15 cellular contexts compared by ENCODE assay signal in the genomic region with DNA sequence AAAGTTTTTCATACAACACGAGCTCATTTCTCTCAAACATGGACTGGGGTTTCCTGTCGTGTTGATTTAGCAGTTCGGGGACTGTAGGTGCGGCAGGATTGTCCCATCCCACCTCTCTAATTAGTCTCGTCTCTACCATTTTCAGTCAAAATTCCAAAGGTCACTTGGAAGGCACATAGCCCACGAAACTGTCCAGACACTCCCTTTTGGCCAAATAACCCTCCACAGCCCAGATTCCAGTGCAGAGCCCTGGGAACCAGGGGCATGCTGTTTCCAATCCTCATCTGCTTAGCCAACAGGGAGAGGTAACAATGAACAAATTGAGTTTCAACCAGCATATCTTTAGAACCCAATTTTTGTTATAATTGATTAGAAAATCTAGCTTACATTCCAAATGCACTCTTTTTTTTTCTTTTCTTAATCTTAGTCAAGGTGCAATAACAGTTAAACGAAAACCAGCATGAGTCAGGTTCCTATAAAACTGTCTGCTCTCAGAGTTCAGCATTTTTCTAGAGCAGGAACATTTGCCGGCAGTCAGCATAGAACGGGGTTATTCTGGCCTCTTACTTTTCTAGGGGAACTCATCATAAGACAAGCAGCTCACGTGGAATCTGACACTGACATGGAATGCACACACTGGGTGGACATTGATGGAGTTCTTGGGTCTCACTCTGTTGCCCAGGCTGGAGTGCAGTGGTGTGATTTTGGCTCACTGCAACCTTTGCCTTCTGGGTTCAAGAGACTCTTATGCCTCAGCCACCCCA. TPM values are rescaled to one million over a fixed set of nuclear protein-coding genes. Genes with fewer than 3 reads are reported as not detected.
A peak's percentile ranks its signal among the peaks of the same experiment; 100 is the strongest.
DNase-seq lines count a peak whose midpoint lies in the region; ATAC-seq, FAIRE-seq and TF ChIP-seq lines count a peak whose summit lies in the region.
"Had no signal": no experiment of that assay in that cellular context is flagged by ENCODE, and none has a peak within 500 bp of the region (broad histone marks: within the 10 kb centered on the region; RNA-seq: fewer than 3 reads in every experiment).

No MANE protein-coding gene starts in this region.

- H3K9me3 Mint-ChIP-seq in H9 = peaks cover 10 to 15% of the 10 kb centered on the region in 2 experiments
- H3K9me3 Mint-ChIP-seq in activated CD8-positive, alpha-beta T cell treated with anti-CD3 and anti-CD28 coated beads for 36 hours = peaks cover 10% of the 10 kb centered on the region

- no peaks in the 10 kb centered on the region for H3K4me1 Mint-ChIP-seq in H9
- H3K4me1 Mint-ChIP-seq in activated CD8-positive, alpha-beta T cell treated with anti-CD3 and anti-CD28 coated beads for 36 hours (ENCODE audit: low read depth) = no peaks in the 10 kb centered on the region

- H2BK15ac ChIP-seq in H9 (ENCODE audit: low read depth, low read length) = no peak overlapping the region

- POLR2A ChIA-PET in activated CD8-positive, alpha-beta T cell treated with anti-CD3 and anti-CD28 coated beads for 36 hours (lab: Charles Lee) = no interaction called here

- no peak for ATAC-seq in activated CD8-positive, alpha-beta T cell treated with anti-CD3 and anti-CD28 coated beads for 36 hours
- ATAC-seq: GM12878 had no signal

- H3K27me3 ChIP-seq in H9 (ENCODE audit: insufficient read depth, low read length) = no peaks in the 10 kb centered on the region
- no peaks in the 10 kb centered on the region for H3K27me3 ChIP-seq in duodenal mucosa (ENCODE audit: control insufficient read depth in 1 of 2, insufficient read depth in 2 of 2, low read length in 2 of 2)
- no peaks in the 10 kb centered on the region for H3K27me3 ChIP-seq in muscle layer of duodenum (ENCODE audit: low read depth, low read length)
- no peaks in the 10 kb centered on the region for H3K27me3 ChIP-seq in small intestine (ENCODE audit: control insufficient read depth in 2 of 2, insufficient read depth in 2 of 2, low read length in 2 of 2)

- H3K36me3 ChIP-seq in duodenal mucosa (ENCODE audit: control insufficient read depth in 1 of 2, insufficient read depth in 2 of 2, low read length in 2 of 2) = no peaks in the 10 kb centered on the region
- H3K36me3 ChIP-seq in muscle layer of duodenum (ENCODE audit: control insufficient read depth in 1 of 2, insufficient read depth in 2 of 2, low read length in 2 of 2) = no peaks in the 10 kb centered on the region
- H3K36me3 ChIP-seq in small intestine (ENCODE audit: control insufficient read depth in 2 of 2, insufficient read depth in 2 of 2, low read length in 2 of 2) = no peaks in the 10 kb centered on the region

- no peak overlapping the region for H3K23ac ChIP-seq in H9 (ENCODE audit: insufficient read length, low read depth, low read length)

- WGBS in H9 (ENCODE audit: extremely low coverage, insufficient read length, low lambda C conversion rate) = no CpG with 5 or more reads among the region's 10 CpGs
- WGBS in small intestine, 3 donors = 13 to 51% (median 25%) methylated on average over 10 of the region's 10 CpGs

- H3K4me1 ChIP-seq in H9 (ENCODE audit: insufficient read depth, low read length) (no peaks in the 10 kb centered on the region), duodenal mucosa (ENCODE audit: control insufficient read depth in 1 of 2, insufficient read depth in 2 of 2, low read length in 2 of 2) (peaks cover 10 to 17% of the 10 kb centered on the region in 2 donors), muscle layer of duodenum (ENCODE audit: control insufficient read depth in 1 of 2, insufficient read depth in 2 of 2, low read length in 2 of 2) (no peaks in the 10 kb centered on the region), small intestine (ENCODE audit: control insufficient read depth in 2 of 2, insufficient read depth in 1 of 2, low read depth in 1 of 2, low read length in 1 of 2) (no peaks in the 10 kb centered on the region)

- no peak overlapping the region for H4K5ac ChIP-seq in H9 (ENCODE audit: insufficient read length, low read depth, low read length)

- peaks cover 2 to 5% (median 2%) of the 10 kb centered on the region in 3 experiments; a peak in 4 of 7 replicates for H3K36me3 Mint-ChIP-seq in H9 (ENCODE audit: insufficient read depth in 1 of 3, low read depth in 3 of 3)
- H3K36me3 Mint-ChIP-seq in activated CD8-positive, alpha-beta T cell treated with anti-CD3 and anti-CD28 coated beads for 36 hours (ENCODE audit: low read depth) = no peaks in the 10 kb centered on the region
- H3K36me3 Mint-ChIP-seq: CD14-positive monocyte had no signal

- DNase-seq in H9 (no peak), small intestine (peak; percentile 91), NCI-H82 (lab: John Stamatoyannopoulos, UW) (no peak), anterior cingulate cortex (lab: John Stamatoyannopoulos, UW) (no peak)
- no peak for DNase-seq in activated CD8-positive, alpha-beta T cell treated with anti-CD3 and anti-CD28 coated beads for 36 hours
- DNase-seq: DMS53, NCI-H1694, NCI-H69, Right ventricle myocardium superior had no signal

- no peaks in the 10 kb centered on the region for H3K79me1 ChIP-seq in H9 (ENCODE audit: insufficient read depth, low read depth, low read length, poor library complexity, severe bottlenecking)

- no peak overlapping the region for H2BK5ac ChIP-seq in H9 (ENCODE audit: insufficient read length, low read length)

- no peak overlapping the region for H4K8ac ChIP-seq in H9 (replicated peaks; ENCODE audit: insufficient read length, low read depth, low read length)

- H2BK120ac ChIP-seq in H9 (ENCODE audit: low read depth, low read length, poor library complexity, severe bottlenecking) = no peak overlapping the region

- H3K27ac ChIP-seq in H9 (ENCODE audit: insufficient read length, low read depth, low read length) (no peak overlapping the region), duodenal mucosa (ENCODE audit: low read depth, low read length) (peak overlapping the region; percentile 36), muscle layer of duodenum (ENCODE audit: low read length) (peak overlapping the region; percentile 23), small intestine (ENCODE audit: low read depth in 1 of 2, low read length in 1 of 2) (peak overlapping the region; percentile 79 to 87)

- no peaks in the 10 kb centered on the region for H3K79me2 ChIP-seq in H9 (ENCODE audit: insufficient read depth, low read length)

- no peak overlapping the region for H3K4me2 ChIP-seq in H9 (ENCODE audit: insufficient read depth, insufficient read length, low read length)

- H4K91ac ChIP-seq in H9 (ENCODE audit: insufficient read length, low read depth, low read length) = no peak overlapping the region

- FAIRE-seq in small intestine (lab: Jason Lieb, UNC) = no peak
- FAIRE-seq: GM12878, GM18507, H54 had no signal

- H3K4me3 Mint-ChIP-seq in H9 = no peak overlapping the region
- H3K4me3 Mint-ChIP-seq in activated CD8-positive, alpha-beta T cell treated with anti-CD3 and anti-CD28 coated beads for 36 hours = no peak overlapping the region
- H3K4me3 Mint-ChIP-seq: CD14-positive monocyte had no signal

- H2AK5ac ChIP-seq in H9 (ENCODE audit: insufficient read length, low read length) = no peak overlapping the region

- H3K4ac ChIP-seq in H9 (ENCODE audit: low read depth, low read length) = no peak overlapping the region

- H3K14ac ChIP-seq in H9 (ENCODE audit: insufficient read depth, low read length) = no peak overlapping the region

- no peaks in the 10 kb centered on the region for H3K23me2 ChIP-seq in H9 (ENCODE audit: insufficient read length, low read depth, low read length, poor library complexity, severe bottlenecking)

- peak overlapping the region; percentile 73 for H3K56ac ChIP-seq in H9 (ENCODE audit: insufficient read length, low read depth, low read length)

- no peak overlapping the region for H2AFZ ChIP-seq in H9 (ENCODE audit: low read length)

- H2BK12ac ChIP-seq in H9 (ENCODE audit: insufficient read length, low read depth, low read length) = no peak overlapping the region

- H3T11ph ChIP-seq in H9 (ENCODE audit: low read length) = no peak overlapping the region

- H4K20me1 ChIP-seq in H9 (ENCODE audit: control insufficient read depth, insufficient read depth, insufficient read length) = no peaks in the 10 kb centered on the region

- intact Hi-C loops in activated CD8-positive, alpha-beta T cell treated with anti-CD3 and anti-CD28 coated beads for 36 hours (cut with micrococcal nuclease) = no loop called here

- TF ChIP-seq CTCF in H9 (conservative IDR thresholded peaks at IDR 0.05) = no peak
- TF ChIP-seq CTCF in activated CD8-positive, alpha-beta T cell treated with anti-CD3 and anti-CD28 coated beads for 36 hours (IDR thresholded peaks at IDR 0.05) = no peak

- CTCF ChIA-PET in activated CD8-positive, alpha-beta T cell treated with anti-CD3 and anti-CD28 coated beads for 36 hours (lab: Charles Lee) = no interaction called here

- no peak overlapping the region for H2BK20ac ChIP-seq in H9 (ENCODE audit: low read depth, low read length, poor library complexity, severe bottlenecking)

- H3K9me3 ChIP-seq in H9 (ENCODE audit: control insufficient read depth, low read depth, low read length) = no peaks in the 10 kb centered on the region
- H3K9me3 ChIP-seq in duodenal mucosa (ENCODE audit: control insufficient read depth in 1 of 2, low read length in 2 of 2) = no peaks in the 10 kb centered on the region
- no peaks in the 10 kb centered on the region for H3K9me3 ChIP-seq in muscle layer of duodenum (ENCODE audit: control insufficient read depth in 1 of 2, low read length in 2 of 2)
- no peaks in the 10 kb centered on the region for H3K9me3 ChIP-seq in small intestine (ENCODE audit: control insufficient read depth, low read depth)

- H3K18ac ChIP-seq in H9 (ENCODE audit: insufficient read length, low read depth, low read length) = no peak overlapping the region

- H3K4me3 ChIP-seq in duodenal mucosa (ENCODE audit: low read depth in 1 of 2, low read length in 2 of 2) = peak overlapping the region in 1 of 2 donors; percentile 28
- H3K4me3 ChIP-seq in muscle layer of duodenum (ENCODE audit: low read depth in 1 of 2, low read length in 2 of 2) = no peak overlapping the region
- H3K4me3 ChIP-seq in small intestine (ENCODE audit: low read depth in 1 of 2, low read length in 2 of 2) = no peak overlapping the region
- H3K4me3 ChIP-seq: GM12878 had no signal

- peaks cover 9% of the 10 kb centered on the region; the same call in 1 of the 2 replicates for H3K27me3 Mint-ChIP-seq in H9 (ENCODE audit: low read depth)
- H3K27me3 Mint-ChIP-seq in activated CD8-positive, alpha-beta T cell treated with anti-CD3 and anti-CD28 coated beads for 36 hours = peaks cover 13% of the 10 kb centered on the region

- H3K27ac Mint-ChIP-seq in H9 = 0 out of 7 replicates have a peak overlapping the region, but pooled peaks of 1 of the 3 experiments have one; percentile 22
- no peak overlapping the region for H3K27ac Mint-ChIP-seq in activated CD8-positive, alpha-beta T cell treated with anti-CD3 and anti-CD28 coated beads for 36 hours
- H3K27ac Mint-ChIP-seq: CD14-positive monocyte had no signal

- H3K9ac ChIP-seq in H9 (ENCODE audit: extremely low read depth, insufficient read length, low read length) (no peak overlapping the region), duodenal mucosa (ENCODE audit: low read depth in 1 of 2, low read length in 2 of 2) (peak overlapping the region in 1 of 2 donors; percentile 33)

RNA-seq across cellular contexts. Expression of gene CEBPA, which starts 14.4 kb away (rescaled TPM):
- 3.2 and 3.7 TPM in 2 replicates for total RNA-seq in H9 (2021)
- polyA plus RNA-seq in small intestine = 10 to 100 TPM; 31.0 to 69.3 (median 47.0) TPM
- total RNA-seq in activated CD8-positive, alpha-beta T cell treated with anti-CD3 and anti-CD28 coated beads for 36 hours = under 1 TPM; 0.34 to 0.45 TPM

RNA-seq across cellular contexts. Expression of gene CEBPG, which starts 56.8 kb away (rescaled TPM):
- total RNA-seq in H9 (2021) = 33.7 and 33.9 TPM in 2 replicates
- 10 to 100 TPM; 48.6 to 68.4 (median 67.1) TPM for polyA plus RNA-seq in small intestine
- 10 to 100 TPM; 28.3 to 30.1 TPM for total RNA-seq in activated CD8-positive, alpha-beta T cell treated with anti-CD3 and anti-CD28 coated beads for 36 hours
